23 cellular contexts compared by ENCODE assay signal in genomic region chr1:115505157-115505571, GRCh38.
A peak's percentile ranks its signal among the peaks of the same experiment; 100 is the strongest.
DNase-seq lines count a peak whose midpoint lies in the region; ATAC-seq and TF ChIP-seq lines count a peak whose summit lies in the region.
"Had no signal": no experiment of that assay in that cellular context is flagged by ENCODE, and none has a peak within 500 bp of the region (broad histone marks: within the 10 kb centered on the region; RNA-seq: fewer than 3 reads in every experiment).

No MANE protein-coding gene starts in this region.

- H2BK15ac ChIP-seq in IMR-90 (ENCODE audit: low read depth, low read length): no peak overlapping the region

- H3K9me1 ChIP-seq in IMR-90 (ENCODE audit: insufficient read depth, low read length): no peaks in the 10 kb centered on the region

- H2AFZ ChIP-seq in IMR-90 (replicated peaks; ENCODE audit: low read length, poor library complexity): no peak overlapping the region

- no peak overlapping the region for H3K4me3 ChIP-seq in IMR-90 (ENCODE audit: insufficient read depth, low read depth, low read length)
- no peak overlapping the region for H3K4me3 ChIP-seq in left lung
- H3K4me3 ChIP-seq: esophagus muscularis mucosa, K562, sigmoid colon, testis, vagina had no signal

- BruUV-seq in IMR-90 (replicated peaks; lab: Mats Ljungman, UMichigan): no TSS peak

- no peak overlapping the region for H2BK5ac ChIP-seq in IMR-90 (ENCODE audit: low read depth, low read length, poor library complexity, severe bottlenecking)

- H3K14ac ChIP-seq in IMR-90 (replicated peaks; ENCODE audit: low read depth, low read length): no peak overlapping the region

- H3K4me1 ChIP-seq in IMR-90 (ENCODE audit: control insufficient read depth, insufficient read depth, low read length) (no peaks in the 10 kb centered on the region; the same call in 1 of the 2 replicates), left lung (no peaks in the 10 kb centered on the region)
- H3K4me1 ChIP-seq: Caco-2, testis, vagina had no signal

- H3K56ac ChIP-seq in IMR-90 (ENCODE audit: extremely low read depth, insufficient read depth, low read length): no peak overlapping the region

- no peaks in the 10 kb centered on the region for H4K20me1 ChIP-seq in IMR-90 (ENCODE audit: insufficient read depth, low read length)

- no peak overlapping the region for H4K5ac ChIP-seq in IMR-90 (ENCODE audit: low read depth, low read length)

- H2BK20ac ChIP-seq in IMR-90 (ENCODE audit: low read depth, low read length): no peak overlapping the region

- H4K8ac ChIP-seq in IMR-90 (ENCODE audit: low read depth in 2 of 2, low read length in 2 of 2): no peak overlapping the region

- no peak overlapping the region for H3K18ac ChIP-seq in IMR-90 (ENCODE audit: low read depth, low read length)

- H4K91ac ChIP-seq in IMR-90 (ENCODE audit: insufficient read depth, low read depth, low read length): no peak overlapping the region

- H2AK5ac ChIP-seq in IMR-90 (ENCODE audit: low read depth, low read length): no peak overlapping the region

- no peak for TF ChIP-seq POLR2A in IMR-90 (IDR thresholded peaks at IDR 0.05; ENCODE audit: low read depth, low read length)

- no peak overlapping the region for H3K9ac ChIP-seq in IMR-90 (ENCODE audit: low read depth, low read length)

- H3K27ac ChIP-seq in IMR-90 (ENCODE audit: insufficient read depth, low read length) (no peak overlapping the region), left lung (no peak overlapping the region)
- H3K27ac ChIP-seq: esophagus muscularis mucosa, sigmoid colon, testis, vagina had no signal

- H3K27me3 ChIP-seq in IMR-90 (ENCODE audit: control insufficient read depth, insufficient read depth, low read length) (no peaks in the 10 kb centered on the region), left lung (peaks cover 0 to 10% of the 10 kb centered on the region in 2 donors)
- H3K27me3 ChIP-seq: esophagus muscularis mucosa, sigmoid colon, testis, vagina had no signal

- intact Hi-C loops in IMR-90 (cut with micrococcal nuclease) (no loop called here), left lung (cut with DNase I) (no loop called here)

- H3K4ac ChIP-seq in IMR-90 (ENCODE audit: low read depth, low read length): no peak overlapping the region

- no peak overlapping the region for H3K23ac ChIP-seq in IMR-90 (ENCODE audit: low read depth, low read length)

- H3K36me3 ChIP-seq in IMR-90 (ENCODE audit: control insufficient read depth, insufficient read depth, low read length): no peaks in the 10 kb centered on the region
- H3K36me3 ChIP-seq in left lung: no peaks in the 10 kb centered on the region
- H3K36me3 ChIP-seq: esophagus muscularis mucosa, sigmoid colon, vagina had no signal

- no peaks in the 10 kb centered on the region for H3K79me1 ChIP-seq in IMR-90 (ENCODE audit: low read depth in 1 of 2, low read length in 2 of 2)

- TF ChIP-seq RAD21 in IMR-90 (IDR thresholded peaks at IDR 0.05; ENCODE audit: low read length): no peak

- H3K9me3 ChIP-seq in IMR-90 (ENCODE audit: control insufficient read depth, insufficient read depth, low read length) (no peaks in the 10 kb centered on the region), left lung (no peaks in the 10 kb centered on the region)
- H3K9me3 ChIP-seq: Caco-2, esophagus muscularis mucosa, sigmoid colon, testis, vagina had no signal

- DNase-seq in NCI-H510A treated with DMSO at 0.1 percent for 48 hours (lab: John Stamatoyannopoulos, UW) (peak; percentile 23), NCI-H510A (lab: John Stamatoyannopoulos, UW) (no peak), IMR-90 (peak; percentile 21), left lung (no peak), NCI-H1092 treated with DMSO at 0.1 percent for 48 hours (lab: John Stamatoyannopoulos, UW) (no peak), ecto neural progenitor cell (ENCODE audit: low spot score) (no peak), nucleus accumbens (lab: John Stamatoyannopoulos, UW) (no peak)
- DNase-seq: activated CD4-positive, alpha-beta T cell treated with anti-CD3 and anti-CD28 coated beads for 36 hours; activated T-cell treated with anti-CD3 and anti-CD28 coated beads, Interleukin-2, amount 50 U/mL, for 24 hours; C1 segment of cervical spinal cord; Caco-2; effector memory CD4-positive, alpha-beta T cell; EL; NCI-H2081 treated with DMSO at 0.1 percent for 48 hours; RPMI8226; sigmoid colon; stimulated activated naive CD4-positive, alpha-beta T cell treated with Interleukin-2 at 50 U/mL for 16 hours; T-helper 2 cell; testis had no signal

- H2AK9ac ChIP-seq in IMR-90 (replicated peaks; ENCODE audit: low read depth, low read length, poor library complexity): no peak overlapping the region

- ATAC-seq in IMR-90 (ENCODE audit: low read depth) (no peak), SK-N-SH treated with all-trans-retinoic acid at 6 μM for 48 hours (peak; percentile 77), left lung (peak; percentile 33)
- ATAC-seq: activated CD4-positive, alpha-beta T cell treated with anti-CD3 and anti-CD28 coated beads for 36 hours; K562 had no signal

- H2BK120ac ChIP-seq in IMR-90 (ENCODE audit: low read depth, low read length): no peak overlapping the region

- no peak overlapping the region for H3K4me2 ChIP-seq in IMR-90 (ENCODE audit: low read depth, low read length)

- TF ChIP-seq CTCF in IMR-90 (conservative IDR thresholded peaks at IDR 0.05; ENCODE audit: low read depth, low read length) (no peak), left lung (IDR thresholded peaks at IDR 0.05) (no peak)

- CTCF ChIA-PET in IMR-90 (lab: Yijun Ruan, JAX): interaction anchor here (1.7 kb wide), 1 partner anchor 38 kb away, joined by 4 read pairs; no protein-coding TSS in a partner anchor

- POLR2A ChIA-PET in IMR-90 (lab: Charles Lee; ENCODE audit: unreplicated experiment): no interaction called here

- dilution Hi-C loops in IMR-90 (cut with HindIII; ENCODE audit: low sequenced_read_pairs, unreplicated experiment): no loop called here

- in situ Hi-C loops in IMR-90 (cut with MboI; ENCODE audit: low sequenced_read_pairs): no loop called here

TF ChIP-seq in IMR-90, 13 proteins besides CTCF, POLR2A, EP300 and RAD21:
- TF ChIP-seq MAZ (IDR thresholded peaks at IDR 0.05; ENCODE audit: borderline replicate concordance, low read depth, low read length) (no peak), BHLHE40 (IDR thresholded peaks at IDR 0.05; ENCODE audit: low read depth, low read length) (no peak), NFE2L2 (IDR thresholded peaks at IDR 0.05; ENCODE audit: low read depth, low read length) (no peak)

TF ChIP-seq in SK-N-SH treated with all-trans-retinoic acid at 6 μM for 48 hours, 23 proteins besides CTCF, POLR2A, EP300 and RAD21:
- TF ChIP-seq PATZ1 (CRISPR knock-in tag; IDR thresholded peaks at IDR 0.05; ENCODE audit: borderline replicate concordance) (no peak), ISL1 (CRISPR knock-in tag; IDR thresholded peaks at IDR 0.05) (peak; percentile 56; the same call in 1 of the 2 replicates), TOX (CRISPR knock-in tag; IDR thresholded peaks at IDR 0.05; ENCODE audit: borderline replicate concordance) (peak; percentile 42; the same call in 1 of the 2 replicates)

Comparison
In these comparisons a context has a peak if more than half of its experiments do, and no peak if none do; other contexts are left out.
1. DNase-seq: peak in NCI-H510A treated with DMSO at 0.1 percent for 48 hours (single experiment) and IMR-90 (single experiment); none in NCI-H510A (single experiment), left lung (0 of 2), NCI-H1092 treated with DMSO at 0.1 percent for 48 hours (single experiment), ecto neural progenitor cell (single experiment) and nucleus accumbens (0 of 56).